Comparison of ENCODE assay signal across 8 cellular contexts in the genomic region with DNA sequence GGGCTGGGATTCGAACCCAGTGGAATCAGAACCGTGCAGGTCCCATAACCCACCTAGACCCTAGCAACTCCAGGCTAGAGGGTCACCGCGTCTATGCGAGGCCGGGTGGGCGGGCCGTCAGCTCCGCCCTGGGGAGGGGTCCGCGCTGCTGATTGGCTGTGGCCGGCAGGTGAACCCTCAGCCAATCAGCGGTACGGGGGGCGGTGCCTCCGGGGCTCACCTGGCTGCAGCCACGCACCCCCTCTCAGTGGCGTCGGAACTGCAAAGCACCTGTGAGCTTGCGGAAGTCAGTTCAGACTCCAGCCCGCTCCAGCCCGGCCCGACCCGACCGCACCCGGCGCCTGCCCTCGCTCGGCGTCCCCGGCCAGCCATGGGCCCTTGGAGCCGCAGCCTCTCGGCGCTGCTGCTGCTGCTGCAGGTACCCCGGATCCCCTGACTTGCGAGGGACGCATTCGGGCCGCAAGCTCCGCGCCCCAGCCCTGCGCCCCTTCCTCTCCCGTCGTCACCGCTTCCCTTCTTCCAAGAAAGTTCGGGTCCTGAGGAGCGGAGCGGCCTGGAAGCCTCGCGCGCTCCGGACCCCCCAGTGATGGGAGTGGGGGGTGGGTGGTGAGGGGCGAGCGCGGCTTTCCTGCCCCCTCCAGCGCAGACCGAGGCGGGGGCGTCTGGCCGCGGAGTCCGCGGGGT. TPM values are rescaled to one million over a fixed set of nuclear protein-coding genes. Genes with fewer than 3 reads are reported as not detected.
DNase-seq lines count a peak whose midpoint lies in the region; ATAC-seq and TF ChIP-seq lines count a peak whose summit lies in the region.

TSS of gene CDH1 (plus strand) at position 247 of the 684 bp plus-strand sequence. CDS start at position 371, 124 bp downstream.

- BruUV-seq in IMR-90 (replicated peaks; lab: Mats Ljungman, UMichigan), result no TSS peak

- in situ Hi-C loops in IMR-90 (cut with MboI; ENCODE audit: low sequenced_read_pairs), result no loop called here

- ATAC-seq in IMR-90 (ENCODE audit: low read depth), result no peak
- peak; percentile 67 to 79 (median 74) for ATAC-seq in T-cell (replicated peaks in 1 of 4)
- ATAC-seq in effector memory CD8-positive, alpha-beta T cell (replicated peaks), result peak; percentile 41
- peak; percentile 60 to 62 for ATAC-seq in naive B cell (ENCODE audit: low read depth in 2 of 2)
- ATAC-seq in GM21576 (IDR thresholded peaks at IDR 0.05; ENCODE audit: unreplicated experiment), result no peak
- no peak for ATAC-seq in GM18505 (IDR thresholded peaks at IDR 0.05; ENCODE audit: unreplicated experiment)
- no peak for ATAC-seq in HG03097 (IDR thresholded peaks at IDR 0.05; ENCODE audit: low FRiP score, unreplicated experiment)

- intact Hi-C loops in IMR-90 (cut with micrococcal nuclease), result no loop called here

- no peak within 1 kb of the TSS for H2BK15ac ChIP-seq in IMR-90 (ENCODE audit: low read depth, low read length)

- no peak within 1 kb of the TSS for H3K14ac ChIP-seq in IMR-90 (replicated peaks; ENCODE audit: low read depth, low read length)

- DNase-seq in IMR-90 (no peak), T-cell (peak in 31 of 34 experiments; percentile 1 to 37 (median 16)), naive B cell (no peak), SHP77 (lab: John Stamatoyannopoulos, UW) (no peak)
- DNase-seq in effector memory CD8-positive, alpha-beta T cell, result peak; percentile 2 to 16 (median 7)

- H3K4ac ChIP-seq in IMR-90 (ENCODE audit: low read depth, low read length), result no peak within 1 kb of the TSS

- H3K4me3 ChIP-seq in IMR-90 (ENCODE audit: insufficient read depth, low read depth, low read length), result no peak within 1 kb of the TSS

- dilution Hi-C loops in IMR-90 (cut with HindIII; ENCODE audit: low sequenced_read_pairs, unreplicated experiment), result no loop called here

- H3K9me3 Mint-ChIP-seq in T-cell (no peaks in the 10 kb centered on the region), naive B cell (peaks cover 0 to 7% (median 0%) of the 10 kb centered on the region in 7 donors)
- no peaks in the 10 kb centered on the region for H3K9me3 Mint-ChIP-seq in effector memory CD8-positive, alpha-beta T cell

- H3K27ac Mint-ChIP-seq in T-cell (no peak within 1 kb of the TSS), naive B cell (no peak within 1 kb of the TSS)
- H3K27ac Mint-ChIP-seq in effector memory CD8-positive, alpha-beta T cell, result no peak within 1 kb of the TSS

- no peaks in the 10 kb centered on the region for H3K36me3 ChIP-seq in IMR-90 (ENCODE audit: control insufficient read depth, insufficient read depth, low read length)

- no peak within 1 kb of the TSS for H2AK9ac ChIP-seq in IMR-90 (replicated peaks; ENCODE audit: low read depth, low read length, poor library complexity)

- TF ChIP-seq RAD21 in IMR-90 (IDR thresholded peaks at IDR 0.05; ENCODE audit: low read length), result no peak

- no peak within 1 kb of the TSS for H2BK5ac ChIP-seq in IMR-90 (ENCODE audit: low read depth, low read length, poor library complexity, severe bottlenecking)

- H3K18ac ChIP-seq in IMR-90 (ENCODE audit: low read depth, low read length), result no peak within 1 kb of the TSS

- H4K8ac ChIP-seq in IMR-90 (ENCODE audit: low read depth in 2 of 2, low read length in 2 of 2), result no peak within 1 kb of the TSS

- no peak within 1 kb of the TSS for H2AK5ac ChIP-seq in IMR-90 (ENCODE audit: low read depth, low read length)

- no peaks in the 10 kb centered on the region for H3K79me1 ChIP-seq in IMR-90 (ENCODE audit: low read depth in 1 of 2, low read length in 2 of 2)

- no peaks in the 10 kb centered on the region for H3K4me1 ChIP-seq in IMR-90 (ENCODE audit: control insufficient read depth, insufficient read depth, low read length)

- H3K4me3 Mint-ChIP-seq in T-cell (peak within 1 kb of the TSS; percentile 52 to 66 (median 59)), naive B cell (peak within 1 kb of the TSS in 7 of 8 donors; percentile 42 to 78 (median 67))
- H3K4me3 Mint-ChIP-seq in effector memory CD8-positive, alpha-beta T cell, result peak within 1 kb of the TSS; percentile 50 to 65

- no peak within 1 kb of the TSS for H2BK20ac ChIP-seq in IMR-90 (ENCODE audit: low read depth, low read length)

- H3K4me1 Mint-ChIP-seq in T-cell (peaks cover 0 to 9% (median 5%) of the 10 kb centered on the region in 3 donors), naive B cell (peaks cover 22 to 32% (median 24%) of the 10 kb centered on the region in 3 donors)
- peaks cover 4% of the 10 kb centered on the region in 2 donors for H3K4me1 Mint-ChIP-seq in effector memory CD8-positive, alpha-beta T cell (ENCODE audit: low read depth in 2 of 2)

- H4K5ac ChIP-seq in IMR-90 (ENCODE audit: low read depth, low read length), result no peak within 1 kb of the TSS

- no peak within 1 kb of the TSS for H3K56ac ChIP-seq in IMR-90 (ENCODE audit: extremely low read depth, insufficient read depth, low read length)

- H4K20me1 ChIP-seq in IMR-90 (ENCODE audit: insufficient read depth, low read length), result no peaks in the 10 kb centered on the region

- POLR2A ChIA-PET in IMR-90 (lab: Charles Lee; ENCODE audit: unreplicated experiment), result no interaction called here
- POLR2A ChIA-PET in T-cell (lab: Charles Lee), result no interaction called here

- peaks cover 4% of the 10 kb centered on the region; the same call in 1 of the 2 replicates for H3K9me3 ChIP-seq in IMR-90 (ENCODE audit: control insufficient read depth, insufficient read depth, low read length)

- H3K4me2 ChIP-seq in IMR-90 (ENCODE audit: low read depth, low read length), result no peak within 1 kb of the TSS

- H3K23ac ChIP-seq in IMR-90 (ENCODE audit: low read depth, low read length), result no peak within 1 kb of the TSS

- H3K27me3 Mint-ChIP-seq in T-cell, result peaks cover 29 to 44% of the 10 kb centered on the region in 2 donors
- peaks cover 41 to 83% of the 10 kb centered on the region in 2 donors for H3K27me3 Mint-ChIP-seq in effector memory CD8-positive, alpha-beta T cell
- H3K27me3 Mint-ChIP-seq in naive B cell, result peaks cover 34 to 55% (median 47%) of the 10 kb centered on the region in 3 donors

- H3K27ac ChIP-seq in IMR-90 (ENCODE audit: insufficient read depth, low read length), result no peak within 1 kb of the TSS

- TF ChIP-seq POLR2A in IMR-90 (IDR thresholded peaks at IDR 0.05; ENCODE audit: low read depth, low read length), result no peak
- no peak for TF ChIP-seq POLR2A in GM18505 (IDR thresholded peaks at IDR 0.05; ENCODE audit: borderline replicate concordance, extremely low read depth, insufficient read depth, insufficient read length)

- peak within 1 kb of the TSS; percentile 33 for H2AFZ ChIP-seq in IMR-90 (replicated peaks; ENCODE audit: low read length, poor library complexity)

- no peak within 1 kb of the TSS for H2BK120ac ChIP-seq in IMR-90 (ENCODE audit: low read depth, low read length)

- H3K9me1 ChIP-seq in IMR-90 (ENCODE audit: insufficient read depth, low read length), result no peaks in the 10 kb centered on the region

- H3K27me3 ChIP-seq in IMR-90 (ENCODE audit: control insufficient read depth, insufficient read depth, low read length), result peaks cover 49% of the 10 kb centered on the region

- TF ChIP-seq CTCF in IMR-90 (conservative IDR thresholded peaks at IDR 0.05; ENCODE audit: low read depth, low read length), result no peak

- no peaks in the 10 kb centered on the region for H3K36me3 Mint-ChIP-seq in T-cell
- H3K36me3 Mint-ChIP-seq in effector memory CD8-positive, alpha-beta T cell (ENCODE audit: insufficient read depth), result no peaks in the 10 kb centered on the region
- no peaks in the 10 kb centered on the region for H3K36me3 Mint-ChIP-seq in naive B cell

- no peak within 1 kb of the TSS for H3K9ac ChIP-seq in IMR-90 (ENCODE audit: low read depth, low read length)

- WGBS in IMR-90 (ENCODE audit: extremely low coverage in 2 of 2, insufficient read length in 1 of 2), 2 experiments, result 4% methylated on average over 20 of the region's 63 CpGs; no CpG with 5 or more reads in 1 of the 2 experiments

- CTCF ChIA-PET in IMR-90 (lab: Yijun Ruan, JAX), result no interaction called here
- CTCF ChIA-PET in T-cell (lab: Charles Lee), result no interaction called here

- H4K91ac ChIP-seq in IMR-90 (ENCODE audit: insufficient read depth, low read depth, low read length), result no peak within 1 kb of the TSS

TF ChIP-seq in IMR-90, 13 proteins besides CTCF, POLR2A, EP300 and RAD21:
- no peak for TF ChIP-seq CEBPB (IDR thresholded peaks at IDR 0.05; ENCODE audit: low read depth, low read length)
- no peak for TF ChIP-seq NFE2L2 (IDR thresholded peaks at IDR 0.05; ENCODE audit: low read depth, low read length)

RNA-seq across cellular contexts. Expression of gene CDH1, which starts in this region (rescaled TPM):
- total RNA-seq in IMR-90 (2012; rRNA removed) (under 0.01 TPM in 1 of 2 replicates, not detected in the other), T-cell (1 to 10 TPM in 3 of 5 donors, under 1 TPM in 2; 0.38 to 6.8 (median 1.4) TPM)
- polyA plus RNA-seq in IMR-90 (2012; rRNA removed) (not detected in 2 replicates), naive B cell (ENCODE audit: low read depth in 6 of 6) (not detected)
- polyA plus RNA-seq in IMR-90 (2012; cell fraction: cytosol; rRNA removed), result not detected in 2 replicates
- polyA plus RNA-seq in IMR-90 (2012; cell fraction: nucleus; rRNA removed; ENCODE audit: low replicate concordance), result not detected in 2 replicates

Comparison
In these comparisons a context has a peak if more than half of its experiments do, and no peak if none do; other contexts are left out.
1. Peak in ATAC-seq in naive B cell; RNA of the gene not detected or under 1 TPM.
2. ATAC-seq: peak in T-cell (4 of 4) and effector memory CD8-positive, alpha-beta T cell (single experiment); none in IMR-90 (single experiment), GM21576 (single experiment), GM18505 (single experiment) and HG03097 (single experiment).
3. DNase-seq: peak in T-cell (31 of 34) and effector memory CD8-positive, alpha-beta T cell (3 of 3); none in IMR-90 (single experiment), naive B cell (single experiment) and SHP77 (0 of 2).
4. Peak in every context shown above with its lines, with median percentiles within 50 percentile points of each other: H3K4me3 Mint-ChIP-seq.